In genomic region chr5:128539038-128539429, GRCh38 we compare ENCODE assay signal across 8 cellular contexts. TPM values are rescaled to one million over a fixed set of nuclear protein-coding genes. Genes with fewer than 3 reads are reported as not detected.
DNase-seq lines count a peak whose midpoint lies in the region; ATAC-seq and TF ChIP-seq lines count a peak whose summit lies in the region.

No MANE protein-coding gene starts in this region.

- H3K9ac ChIP-seq in IMR-90 (ENCODE audit: low read depth, low read length), result peak overlapping the region; percentile 72

- no peak for TF ChIP-seq RAD21 in IMR-90 (IDR thresholded peaks at IDR 0.05; ENCODE audit: low read length)

- H2BK15ac ChIP-seq in IMR-90 (ENCODE audit: low read depth, low read length), result peak overlapping the region; percentile 39; the same call in 1 of the 3 replicates

- H3K27me3 Mint-ChIP-seq in activated CD8-positive, alpha-beta T cell treated with anti-CD3 and anti-CD28 coated beads for 36 hours, result peaks cover 29% of the 10 kb centered on the region

- H3K36me3 Mint-ChIP-seq in activated CD8-positive, alpha-beta T cell treated with anti-CD3 and anti-CD28 coated beads for 36 hours (ENCODE audit: low read depth), result peaks cover 1% of the 10 kb centered on the region

- peak overlapping the region; percentile 72; the same call in 1 of the 2 replicates for H3K18ac ChIP-seq in IMR-90 (ENCODE audit: low read depth, low read length)

- H3K4me1 Mint-ChIP-seq in activated CD8-positive, alpha-beta T cell treated with anti-CD3 and anti-CD28 coated beads for 36 hours (ENCODE audit: low read depth), result no peaks in the 10 kb centered on the region

- in situ Hi-C loops in IMR-90 (cut with MboI; ENCODE audit: low sequenced_read_pairs), result loop anchor here (5.0 kb wide), 1 partner anchor 133 kb away; no protein-coding TSS in a partner anchor

- H4K91ac ChIP-seq in IMR-90 (ENCODE audit: insufficient read depth, low read depth, low read length), result no peak overlapping the region; the same call in 1 of the 2 replicates

- TF ChIP-seq POLR2A in IMR-90 (IDR thresholded peaks at IDR 0.05; ENCODE audit: low read depth, low read length), result no peak
- TF ChIP-seq POLR2A in testis (IDR thresholded peaks at IDR 0.05), result no peak

- peak overlapping the region; percentile 85 for H3K4ac ChIP-seq in IMR-90 (ENCODE audit: low read depth, low read length)

- peak overlapping the region; percentile 16 for H2BK20ac ChIP-seq in IMR-90 (ENCODE audit: low read depth, low read length)

- peak overlapping the region; percentile 58 for H2BK120ac ChIP-seq in IMR-90 (ENCODE audit: low read depth, low read length)

- H3K4me2 ChIP-seq in IMR-90 (ENCODE audit: low read depth, low read length), result peak overlapping the region; percentile 74

- H4K5ac ChIP-seq in IMR-90 (ENCODE audit: low read depth, low read length), result peak overlapping the region; percentile 59

- POLR2A ChIA-PET in IMR-90 (lab: Charles Lee; ENCODE audit: unreplicated experiment), result no interaction called here
- POLR2A ChIA-PET in activated CD8-positive, alpha-beta T cell treated with anti-CD3 and anti-CD28 coated beads for 36 hours (lab: Charles Lee), result no interaction called here

- WGBS in IMR-90 (ENCODE audit: extremely low coverage in 2 of 2, insufficient read length in 1 of 2), 2 experiments, result 0% methylated on average over 5 of the region's 20 CpGs; no CpG with 5 or more reads in 1 of the 2 experiments
- 1 to 9% methylated on average over 3 to 20 of the region's 20 CpGs for WGBS in testis, 2 donors

- peaks cover 18% of the 10 kb centered on the region; the same call in 1 of the 2 replicates for H4K20me1 ChIP-seq in IMR-90 (ENCODE audit: insufficient read depth, low read length)

- CTCF ChIA-PET in IMR-90 (lab: Yijun Ruan, JAX), result no interaction called here
- CTCF ChIA-PET in activated CD8-positive, alpha-beta T cell treated with anti-CD3 and anti-CD28 coated beads for 36 hours (lab: Charles Lee), result no interaction called here

- no peak overlapping the region for H3K4me3 Mint-ChIP-seq in activated CD8-positive, alpha-beta T cell treated with anti-CD3 and anti-CD28 coated beads for 36 hours

- dilution Hi-C loops in IMR-90 (cut with HindIII; ENCODE audit: low sequenced_read_pairs, unreplicated experiment), result no loop called here

- H3K9me1 ChIP-seq in IMR-90 (ENCODE audit: insufficient read depth, low read length), result peaks cover 7% of the 10 kb centered on the region

- no peak for DNase-seq in IMR-90
- DNase-seq in cardiac fibroblast (ENCODE audit: low read depth in 2 of 2), result peak; percentile 13 to 25
- no peak for DNase-seq in kidney epithelial cell (ENCODE audit: low read depth)
- peak; percentile 16 for DNase-seq in testis
- no peak for DNase-seq in NCI-H1930 (lab: John Stamatoyannopoulos, UW)
- DNase-seq in activated CD8-positive, alpha-beta T cell treated with anti-CD3 and anti-CD28 coated beads for 36 hours, result no peak

- H3K79me1 ChIP-seq in IMR-90 (ENCODE audit: low read depth in 1 of 2, low read length in 2 of 2), result peaks cover 4 to 16% of the 10 kb centered on the region in 2 experiments; a peak in 3 of 4 replicates

- no peak overlapping the region for H3K27ac Mint-ChIP-seq in activated CD8-positive, alpha-beta T cell treated with anti-CD3 and anti-CD28 coated beads for 36 hours

- ATAC-seq in IMR-90 (ENCODE audit: low read depth) (peak; percentile 1), HG03342 (IDR thresholded peaks at IDR 0.05; ENCODE audit: unreplicated experiment) (no peak), HG02610 (IDR thresholded peaks at IDR 0.05; ENCODE audit: unreplicated experiment) (no peak)
- ATAC-seq in activated CD8-positive, alpha-beta T cell treated with anti-CD3 and anti-CD28 coated beads for 36 hours, result no peak

- H3K36me3 ChIP-seq in IMR-90 (ENCODE audit: control insufficient read depth, insufficient read depth, low read length) (peaks cover 3% of the 10 kb centered on the region; the same call in 1 of the 2 replicates), kidney epithelial cell (ENCODE audit: control insufficient read depth, insufficient read depth, low read length) (no peaks in the 10 kb centered on the region), testis (ENCODE audit: low read depth, missing control alignments) (no peaks in the 10 kb centered on the region)

- H2BK5ac ChIP-seq in IMR-90 (ENCODE audit: low read depth, low read length, poor library complexity, severe bottlenecking), result peak overlapping the region; percentile 60

- H3K27ac ChIP-seq in IMR-90 (ENCODE audit: insufficient read depth, low read length) (peak overlapping the region; percentile 81), testis (no peak overlapping the region)

- H2AK5ac ChIP-seq in IMR-90 (ENCODE audit: low read depth, low read length), result no peak overlapping the region

- peak overlapping the region; percentile 96 for H2AFZ ChIP-seq in IMR-90 (replicated peaks; ENCODE audit: low read length, poor library complexity)

- peaks cover 1% of the 10 kb centered on the region for H3K9me3 Mint-ChIP-seq in activated CD8-positive, alpha-beta T cell treated with anti-CD3 and anti-CD28 coated beads for 36 hours

- BruUV-seq in IMR-90 (replicated peaks; lab: Mats Ljungman, UMichigan), result no TSS peak

- H3K9me3 ChIP-seq in IMR-90 (ENCODE audit: control insufficient read depth, insufficient read depth, low read length), result no peaks in the 10 kb centered on the region; the same call in 1 of the 2 replicates
- H3K9me3 ChIP-seq in testis, result no peaks in the 10 kb centered on the region

- H3K4me1 ChIP-seq in IMR-90 (ENCODE audit: control insufficient read depth, insufficient read depth, low read length) (peaks cover 6% of the 10 kb centered on the region), testis (no peaks in the 10 kb centered on the region)

- peak overlapping the region; percentile 63 for H3K14ac ChIP-seq in IMR-90 (replicated peaks; ENCODE audit: low read depth, low read length)

- peak overlapping the region; percentile 78 to 79; a peak in 3 of 4 replicates for H4K8ac ChIP-seq in IMR-90 (ENCODE audit: low read depth in 2 of 2, low read length in 2 of 2)

- H3K27me3 ChIP-seq in IMR-90 (ENCODE audit: control insufficient read depth, insufficient read depth, low read length), result no peaks in the 10 kb centered on the region
- H3K27me3 ChIP-seq in kidney epithelial cell (ENCODE audit: control insufficient read depth, insufficient read depth, low read length), result peaks cover 6% of the 10 kb centered on the region
- H3K27me3 ChIP-seq in testis, result no peaks in the 10 kb centered on the region

- intact Hi-C loops in IMR-90 (cut with micrococcal nuclease) (loop anchor here (2.0 to 10.0 kb wide), 4 partner anchors 34 to 288 kb away; no protein-coding TSS in a partner anchor), testis (cut with DNase I; ENCODE audit: low total_unique reads) (no loop called here)
- intact Hi-C loops in activated CD8-positive, alpha-beta T cell treated with anti-CD3 and anti-CD28 coated beads for 36 hours (cut with micrococcal nuclease), result no loop called here

- TF ChIP-seq CTCF in IMR-90 (conservative IDR thresholded peaks at IDR 0.05; ENCODE audit: low read depth, low read length) (no peak), cardiac fibroblast (IDR thresholded peaks at IDR 0.05; ENCODE audit: low read depth, low read length) (no peak), kidney epithelial cell (IDR thresholded peaks at IDR 0.05; ENCODE audit: insufficient read depth, low read length, poor library complexity, severe bottlenecking) (no peak), testis (IDR thresholded peaks at IDR 0.05) (no peak)
- no peak for TF ChIP-seq CTCF in activated CD8-positive, alpha-beta T cell treated with anti-CD3 and anti-CD28 coated beads for 36 hours (IDR thresholded peaks at IDR 0.05)

- peak overlapping the region; percentile 97 for H2AK9ac ChIP-seq in IMR-90 (replicated peaks; ENCODE audit: low read depth, low read length, poor library complexity)

- H3K4me3 ChIP-seq in IMR-90 (ENCODE audit: insufficient read depth, low read depth, low read length), result peak overlapping the region; percentile 81
- peak overlapping the region; percentile 72 to 81 for H3K4me3 ChIP-seq in cardiac fibroblast (replicated peaks in 1 of 2; ENCODE audit: low read depth in 2 of 2, low read length in 2 of 2)
- H3K4me3 ChIP-seq in kidney epithelial cell (ENCODE audit: low read depth, low read length), result peak overlapping the region; percentile 55
- peak overlapping the region; percentile 58 to 65 for H3K4me3 ChIP-seq in testis

- peak overlapping the region; percentile 74 for H3K23ac ChIP-seq in IMR-90 (ENCODE audit: low read depth, low read length)

- peak overlapping the region; percentile 32; the same call in 1 of the 2 replicates for H3K56ac ChIP-seq in IMR-90 (ENCODE audit: extremely low read depth, insufficient read depth, low read length)

TF ChIP-seq in IMR-90, 13 proteins besides CTCF, POLR2A, EP300 and RAD21 (continues in another document):
- no peak; the same call in 1 of the 2 replicates for TF ChIP-seq MAZ (IDR thresholded peaks at IDR 0.05; ENCODE audit: borderline replicate concordance, low read depth, low read length)
- no peak for TF ChIP-seq ELK1 (IDR thresholded peaks at IDR 0.05; ENCODE audit: borderline replicate concordance, low read depth, low read length)
- no peak for TF ChIP-seq FOS (IDR thresholded peaks at IDR 0.05; ENCODE audit: low read depth, low read length)
- no peak for TF ChIP-seq RCOR1 (IDR thresholded peaks at IDR 0.05; ENCODE audit: insufficient replicate concordance, low read length)
- no peak for TF ChIP-seq CHD1 (IDR thresholded peaks at IDR 0.05; ENCODE audit: low read depth, low read length)
- no peak for TF ChIP-seq RFX5 (IDR thresholded peaks at IDR 0.05; ENCODE audit: low read depth, low read length)
- TF ChIP-seq MXI1 (IDR thresholded peaks at IDR 0.05; ENCODE audit: borderline replicate concordance, low read depth, low read length), result no peak
- TF ChIP-seq MAFK (IDR thresholded peaks at IDR 0.05; ENCODE audit: low read depth, low read length), result no peak
- no peak for TF ChIP-seq BHLHE40 (IDR thresholded peaks at IDR 0.05; ENCODE audit: low read depth, low read length)

RNA-seq across cellular contexts. Expression of gene FBN2, which starts 1.0 kb away (rescaled TPM):
- 67.5 and 69.0 TPM in 2 replicates for total RNA-seq in IMR-90 (2012; rRNA removed)
- 22.6 and 26.7 TPM in 2 replicates for polyA plus RNA-seq in IMR-90 (2012; rRNA removed)
- 12.4 and 13.0 TPM in 2 replicates for polyA plus RNA-seq in IMR-90 (2012; cell fraction: cytosol; rRNA removed)
- 9.7 and 25.9 TPM in 2 replicates for polyA plus RNA-seq in IMR-90 (2012; cell fraction: nucleus; rRNA removed; ENCODE audit: low replicate concordance)
- 25.2 and 31.9 TPM in 2 replicates for total RNA-seq in kidney epithelial cell
- total RNA-seq in testis, result 10 to 100 TPM; 13.8 to 17.5 TPM
- polyA plus RNA-seq in testis (ENCODE audit: insufficient read depth, low read depth, low replicate concordance), result 22.4 TPM
- total RNA-seq in activated CD8-positive, alpha-beta T cell treated with anti-CD3 and anti-CD28 coated beads for 36 hours, result not detected

Comparison
In these comparisons a context has a peak if more than half of its experiments do, and no peak if none do; other contexts are left out.
1. DNase-seq: peak in cardiac fibroblast (2 of 2) and testis (single experiment); none in IMR-90 (single experiment), kidney epithelial cell (single experiment), NCI-H1930 (0 of 2) and activated CD8-positive, alpha-beta T cell treated with anti-CD3 and anti-CD28 coated beads for 36 hours (single experiment).
2. RNA of gene FBN2, which starts 1.0 kb away (total RNA-seq): 67.5 to 69.0 TPM in IMR-90, 25.2 to 31.9 TPM in kidney epithelial cell and 13.8 to 17.5 TPM in testis; not detected in activated CD8-positive, alpha-beta T cell treated with anti-CD3 and anti-CD28 coated beads for 36 hours; every median in the first group is over 10 times any median in the second.
3. Peak in every context shown above with its lines, with median percentiles within 50 percentile points of each other: H3K4me3 ChIP-seq.